Comparison of ENCODE assay signal across 1 cellular context in the genomic region with DNA sequence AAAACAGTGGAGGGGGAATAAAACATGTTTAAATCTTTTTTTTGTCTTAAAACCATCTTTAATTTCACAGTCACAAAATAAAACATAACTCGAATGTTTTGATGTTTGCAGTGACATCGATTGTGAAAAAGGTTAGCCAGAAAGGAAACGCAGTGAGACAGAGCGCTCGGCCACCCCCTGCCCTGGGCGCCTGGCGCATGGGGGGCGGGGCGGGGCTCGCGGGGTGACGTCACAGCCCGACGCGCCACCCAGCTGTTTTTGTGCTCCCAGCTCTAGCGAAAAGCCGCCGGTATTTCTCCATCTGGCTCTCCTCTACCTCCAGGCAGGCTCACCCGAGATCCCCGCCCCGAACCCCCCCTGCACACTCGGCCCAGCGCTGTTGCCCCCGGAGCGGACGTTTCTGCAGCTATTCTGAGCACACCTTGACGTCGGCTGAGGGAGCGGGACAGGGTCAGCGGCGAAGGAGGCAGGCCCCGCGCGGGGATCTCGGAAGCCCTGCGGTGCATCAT.
A peak's percentile ranks its signal among the peaks of the same experiment; 100 is the strongest.
TF ChIP-seq lines count a peak whose summit lies in the region.

A gene (plus strand): TSS at position 255 of the 509 bp plus-strand sequence. CDS start 253 bp downstream, at position 508.

TF ChIP-seq in HEK293, 187 proteins besides CTCF, POLR2A, EP300 and RAD21 (continued from another document and continues in another):
- TF ChIP-seq ZNF623 (tag by site-specific recombination; IDR thresholded peaks at IDR 0.05) (0 out of 2 replicates have a peak, but pooled peaks have one; percentile 1), GFI1B (tag by site-specific recombination; IDR thresholded peaks at IDR 0.05) (no peak), ZNF202 (tag by site-specific recombination; IDR thresholded peaks at IDR 0.05; ENCODE audit: borderline replicate concordance) (no peak), ZNF394 (tag by site-specific recombination; IDR thresholded peaks at IDR 0.05; ENCODE audit: borderline replicate concordance) (no peak), BCL11A (tag by site-specific recombination; IDR thresholded peaks at IDR 0.05; ENCODE audit: low read depth) (no peak), ZNF221 (tag by site-specific recombination; IDR thresholded peaks at IDR 0.05; ENCODE audit: borderline replicate concordance) (no peak), ZNF571 (tag by site-specific recombination; IDR thresholded peaks at IDR 0.05) (no peak), ZNF24 (tag by site-specific recombination; IDR thresholded peaks at IDR 0.05) (no peak), ZNF555 (tag by site-specific recombination; conservative IDR thresholded peaks at IDR 0.05) (no peak), ZNF677 (tag by site-specific recombination; IDR thresholded peaks at IDR 0.05) (no peak), ZNF792 (tag by site-specific recombination; IDR thresholded peaks at IDR 0.05) (no peak), ZBTB20 (tag by site-specific recombination; IDR thresholded peaks at IDR 0.05) (peak; percentile 10; the same call in 1 of the 2 replicates), ZNF10 (tag by site-specific recombination; IDR thresholded peaks at IDR 0.05) (no peak), ZNF658 (tag by site-specific recombination; IDR thresholded peaks at IDR 0.05) (no peak), RBAK (tag by site-specific recombination; IDR thresholded peaks at IDR 0.05) (no peak), ZNF23 (tag by site-specific recombination; IDR thresholded peaks at IDR 0.05; ENCODE audit: borderline replicate concordance) (no peak), ZBTB7A (tag by site-specific recombination; IDR thresholded peaks at IDR 0.05; ENCODE audit: low read depth) (no peak), BCL11B (tag by site-specific recombination; IDR thresholded peaks at IDR 0.05; ENCODE audit: low read depth) (no peak), REPIN1 (tag by site-specific recombination; IDR thresholded peaks at IDR 0.05; ENCODE audit: low read depth) (no peak), ZFP3 (tag by site-specific recombination; IDR thresholded peaks at IDR 0.05; ENCODE audit: low read depth) (no peak), KLF1 (tag by site-specific recombination; IDR thresholded peaks at IDR 0.05) (no peak), SCRT1 (tag by site-specific recombination; IDR thresholded peaks at IDR 0.05; ENCODE audit: borderline replicate concordance) (no peak), ZNF600 (tag by site-specific recombination; IDR thresholded peaks at IDR 0.05) (no peak)
- TF ChIP-seq, protein P1, sequence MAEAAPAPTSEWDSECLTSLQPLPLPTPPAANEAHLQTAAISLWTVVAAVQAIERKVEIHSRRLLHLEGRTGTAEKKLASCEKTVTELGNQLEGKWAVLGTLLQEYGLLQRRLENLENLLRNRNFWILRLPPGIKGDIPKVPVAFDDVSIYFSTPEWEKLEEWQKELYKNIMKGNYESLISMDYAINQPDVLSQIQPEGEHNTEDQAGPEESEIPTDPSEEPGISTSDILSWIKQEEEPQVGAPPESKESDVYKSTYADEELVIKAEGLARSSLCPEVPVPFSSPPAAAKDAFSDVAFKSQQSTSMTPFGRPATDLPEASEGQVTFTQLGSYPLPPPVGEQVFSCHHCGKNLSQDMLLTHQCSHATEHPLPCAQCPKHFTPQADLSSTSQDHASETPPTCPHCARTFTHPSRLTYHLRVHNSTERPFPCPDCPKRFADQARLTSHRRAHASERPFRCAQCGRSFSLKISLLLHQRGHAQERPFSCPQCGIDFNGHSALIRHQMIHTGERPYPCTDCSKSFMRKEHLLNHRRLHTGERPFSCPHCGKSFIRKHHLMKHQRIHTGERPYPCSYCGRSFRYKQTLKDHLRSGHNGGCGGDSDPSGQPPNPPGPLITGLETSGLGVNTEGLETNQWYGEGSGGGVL (tag by site-specific recombination; IDR thresholded peaks at IDR 0.05) = no peak; the same call in 1 of the 2 replicates
- TF ChIP-seq, protein P2, sequence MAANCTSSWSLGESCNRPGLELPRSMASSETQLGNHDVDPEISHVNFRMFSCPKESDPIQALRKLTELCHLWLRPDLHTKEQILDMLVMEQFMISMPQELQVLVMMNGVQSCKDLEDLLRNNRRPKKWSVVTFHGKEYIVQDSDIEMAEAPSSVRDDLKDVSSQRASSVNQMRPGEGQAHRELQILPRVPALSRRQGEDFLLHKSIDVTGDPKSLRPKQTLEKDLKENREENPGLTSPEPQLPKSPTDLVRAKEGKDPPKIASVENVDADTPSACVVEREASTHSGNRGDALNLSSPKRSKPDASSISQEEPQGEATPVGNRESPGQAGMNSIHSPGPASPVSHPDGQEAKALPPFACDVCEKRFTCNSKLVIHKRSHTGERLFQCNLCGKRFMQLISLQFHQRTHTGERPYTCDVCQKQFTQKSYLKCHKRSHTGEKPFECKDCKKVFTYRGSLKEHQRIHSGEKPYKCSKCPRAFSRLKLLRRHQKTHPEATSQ (tag by site-specific recombination; IDR thresholded peaks at IDR 0.05) = no peak
- TF ChIP-seq, protein P3, sequence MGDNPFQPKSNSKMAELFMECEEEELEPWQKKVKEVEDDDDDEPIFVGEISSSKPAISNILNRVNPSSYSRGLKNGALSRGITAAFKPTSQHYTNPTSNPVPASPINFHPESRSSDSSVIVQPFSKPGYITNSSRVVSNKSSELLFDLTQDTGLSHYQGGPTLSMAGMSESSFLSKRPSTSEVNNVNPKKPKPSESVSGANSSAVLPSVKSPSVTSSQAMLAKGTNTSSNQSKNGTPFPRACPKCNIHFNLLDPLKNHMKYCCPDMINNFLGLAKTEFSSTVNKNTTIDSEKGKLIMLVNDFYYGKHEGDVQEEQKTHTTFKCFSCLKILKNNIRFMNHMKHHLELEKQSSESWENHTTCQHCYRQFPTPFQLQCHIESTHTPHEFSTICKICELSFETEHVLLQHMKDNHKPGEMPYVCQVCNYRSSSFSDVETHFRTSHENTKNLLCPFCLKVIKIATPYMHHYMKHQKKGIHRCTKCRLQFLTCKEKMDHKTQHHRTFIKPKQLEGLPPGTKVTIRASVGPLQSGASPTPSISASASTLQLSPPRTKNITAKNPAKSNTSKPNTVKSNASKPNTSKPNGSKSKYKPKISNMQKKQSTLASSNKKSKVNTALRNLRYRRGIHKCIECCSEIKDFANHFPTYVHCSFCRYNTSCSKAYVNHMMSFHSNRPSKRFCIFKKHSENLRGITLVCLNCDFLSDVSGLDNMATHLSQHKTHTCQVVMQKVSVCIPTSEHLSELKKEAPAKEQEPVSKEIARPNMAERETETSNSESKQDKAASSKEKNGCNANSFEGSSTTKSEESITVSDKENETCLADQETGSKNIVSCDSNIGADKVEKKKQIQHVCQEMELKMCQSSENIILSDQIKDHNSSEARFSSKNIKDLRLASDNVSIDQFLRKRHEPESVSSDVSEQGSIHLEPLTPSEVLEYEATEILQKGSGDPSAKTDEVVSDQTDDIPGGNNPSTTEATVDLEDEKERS (tag by site-specific recombination; IDR thresholded peaks at IDR 0.05) = no peak
- TF ChIP-seq, protein P4, sequence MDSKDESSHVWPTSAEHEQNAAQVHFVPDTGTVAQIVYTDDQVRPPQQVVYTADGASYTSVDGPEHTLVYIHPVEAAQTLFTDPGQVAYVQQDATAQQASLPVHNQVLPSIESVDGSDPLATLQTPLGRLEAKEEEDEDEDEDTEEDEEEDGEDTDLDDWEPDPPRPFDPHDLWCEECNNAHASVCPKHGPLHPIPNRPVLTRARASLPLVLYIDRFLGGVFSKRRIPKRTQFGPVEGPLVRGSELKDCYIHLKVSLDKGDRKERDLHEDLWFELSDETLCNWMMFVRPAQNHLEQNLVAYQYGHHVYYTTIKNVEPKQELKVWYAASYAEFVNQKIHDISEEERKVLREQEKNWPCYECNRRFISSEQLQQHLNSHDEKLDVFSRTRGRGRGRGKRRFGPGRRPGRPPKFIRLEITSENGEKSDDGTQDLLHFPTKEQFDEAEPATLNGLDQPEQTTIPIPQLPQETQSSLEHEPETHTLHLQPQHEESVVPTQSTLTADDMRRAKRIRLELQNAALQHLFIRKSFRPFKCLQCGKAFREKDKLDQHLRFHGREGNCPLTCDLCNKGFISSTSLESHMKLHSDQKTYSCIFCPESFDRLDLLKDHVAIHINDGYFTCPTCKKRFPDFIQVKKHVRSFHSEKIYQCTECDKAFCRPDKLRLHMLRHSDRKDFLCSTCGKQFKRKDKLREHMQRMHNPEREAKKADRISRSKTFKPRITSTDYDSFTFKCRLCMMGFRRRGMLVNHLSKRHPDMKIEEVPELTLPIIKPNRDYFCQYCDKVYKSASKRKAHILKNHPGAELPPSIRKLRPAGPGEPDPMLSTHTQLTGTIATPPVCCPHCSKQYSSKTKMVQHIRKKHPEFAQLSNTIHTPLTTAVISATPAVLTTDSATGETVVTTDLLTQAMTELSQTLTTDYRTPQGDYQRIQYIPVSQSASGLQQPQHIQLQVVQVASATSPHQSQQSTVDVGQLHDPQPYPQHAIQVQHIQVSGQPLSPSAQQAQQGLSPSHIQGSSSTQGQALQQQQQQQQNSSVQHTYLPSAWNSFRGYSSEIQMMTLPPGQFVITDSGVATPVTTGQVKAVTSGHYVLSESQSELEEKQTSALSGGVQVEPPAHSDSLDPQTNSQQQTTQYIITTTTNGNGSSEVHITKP (tag by site-specific recombination; IDR thresholded peaks at IDR 0.05) = peak; percentile 98
- TF ChIP-seq, protein P5, sequence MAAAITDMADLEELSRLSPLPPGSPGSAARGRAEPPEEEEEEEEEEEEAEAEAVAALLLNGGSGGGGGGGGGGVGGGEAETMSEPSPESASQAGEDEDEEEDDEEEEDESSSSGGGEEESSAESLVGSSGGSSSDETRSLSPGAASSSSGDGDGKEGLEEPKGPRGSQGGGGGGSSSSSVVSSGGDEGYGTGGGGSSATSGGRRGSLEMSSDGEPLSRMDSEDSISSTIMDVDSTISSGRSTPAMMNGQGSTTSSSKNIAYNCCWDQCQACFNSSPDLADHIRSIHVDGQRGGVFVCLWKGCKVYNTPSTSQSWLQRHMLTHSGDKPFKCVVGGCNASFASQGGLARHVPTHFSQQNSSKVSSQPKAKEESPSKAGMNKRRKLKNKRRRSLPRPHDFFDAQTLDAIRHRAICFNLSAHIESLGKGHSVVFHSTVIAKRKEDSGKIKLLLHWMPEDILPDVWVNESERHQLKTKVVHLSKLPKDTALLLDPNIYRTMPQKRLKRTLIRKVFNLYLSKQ (tag by site-specific recombination; IDR thresholded peaks at IDR 0.05; ENCODE audit: borderline replicate concordance) = no peak
- TF ChIP-seq, protein P6, sequence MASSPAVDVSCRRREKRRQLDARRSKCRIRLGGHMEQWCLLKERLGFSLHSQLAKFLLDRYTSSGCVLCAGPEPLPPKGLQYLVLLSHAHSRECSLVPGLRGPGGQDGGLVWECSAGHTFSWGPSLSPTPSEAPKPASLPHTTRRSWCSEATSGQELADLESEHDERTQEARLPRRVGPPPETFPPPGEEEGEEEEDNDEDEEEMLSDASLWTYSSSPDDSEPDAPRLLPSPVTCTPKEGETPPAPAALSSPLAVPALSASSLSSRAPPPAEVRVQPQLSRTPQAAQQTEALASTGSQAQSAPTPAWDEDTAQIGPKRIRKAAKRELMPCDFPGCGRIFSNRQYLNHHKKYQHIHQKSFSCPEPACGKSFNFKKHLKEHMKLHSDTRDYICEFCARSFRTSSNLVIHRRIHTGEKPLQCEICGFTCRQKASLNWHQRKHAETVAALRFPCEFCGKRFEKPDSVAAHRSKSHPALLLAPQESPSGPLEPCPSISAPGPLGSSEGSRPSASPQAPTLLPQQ (tag by site-specific recombination; IDR thresholded peaks at IDR 0.05) = no peak
- TF ChIP-seq, protein P7, sequence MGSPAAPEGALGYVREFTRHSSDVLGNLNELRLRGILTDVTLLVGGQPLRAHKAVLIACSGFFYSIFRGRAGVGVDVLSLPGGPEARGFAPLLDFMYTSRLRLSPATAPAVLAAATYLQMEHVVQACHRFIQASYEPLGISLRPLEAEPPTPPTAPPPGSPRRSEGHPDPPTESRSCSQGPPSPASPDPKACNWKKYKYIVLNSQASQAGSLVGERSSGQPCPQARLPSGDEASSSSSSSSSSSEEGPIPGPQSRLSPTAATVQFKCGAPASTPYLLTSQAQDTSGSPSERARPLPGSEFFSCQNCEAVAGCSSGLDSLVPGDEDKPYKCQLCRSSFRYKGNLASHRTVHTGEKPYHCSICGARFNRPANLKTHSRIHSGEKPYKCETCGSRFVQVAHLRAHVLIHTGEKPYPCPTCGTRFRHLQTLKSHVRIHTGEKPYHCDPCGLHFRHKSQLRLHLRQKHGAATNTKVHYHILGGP (tag by site-specific recombination; IDR thresholded peaks at IDR 0.05) = no peak
- TF ChIP-seq, protein P8, sequence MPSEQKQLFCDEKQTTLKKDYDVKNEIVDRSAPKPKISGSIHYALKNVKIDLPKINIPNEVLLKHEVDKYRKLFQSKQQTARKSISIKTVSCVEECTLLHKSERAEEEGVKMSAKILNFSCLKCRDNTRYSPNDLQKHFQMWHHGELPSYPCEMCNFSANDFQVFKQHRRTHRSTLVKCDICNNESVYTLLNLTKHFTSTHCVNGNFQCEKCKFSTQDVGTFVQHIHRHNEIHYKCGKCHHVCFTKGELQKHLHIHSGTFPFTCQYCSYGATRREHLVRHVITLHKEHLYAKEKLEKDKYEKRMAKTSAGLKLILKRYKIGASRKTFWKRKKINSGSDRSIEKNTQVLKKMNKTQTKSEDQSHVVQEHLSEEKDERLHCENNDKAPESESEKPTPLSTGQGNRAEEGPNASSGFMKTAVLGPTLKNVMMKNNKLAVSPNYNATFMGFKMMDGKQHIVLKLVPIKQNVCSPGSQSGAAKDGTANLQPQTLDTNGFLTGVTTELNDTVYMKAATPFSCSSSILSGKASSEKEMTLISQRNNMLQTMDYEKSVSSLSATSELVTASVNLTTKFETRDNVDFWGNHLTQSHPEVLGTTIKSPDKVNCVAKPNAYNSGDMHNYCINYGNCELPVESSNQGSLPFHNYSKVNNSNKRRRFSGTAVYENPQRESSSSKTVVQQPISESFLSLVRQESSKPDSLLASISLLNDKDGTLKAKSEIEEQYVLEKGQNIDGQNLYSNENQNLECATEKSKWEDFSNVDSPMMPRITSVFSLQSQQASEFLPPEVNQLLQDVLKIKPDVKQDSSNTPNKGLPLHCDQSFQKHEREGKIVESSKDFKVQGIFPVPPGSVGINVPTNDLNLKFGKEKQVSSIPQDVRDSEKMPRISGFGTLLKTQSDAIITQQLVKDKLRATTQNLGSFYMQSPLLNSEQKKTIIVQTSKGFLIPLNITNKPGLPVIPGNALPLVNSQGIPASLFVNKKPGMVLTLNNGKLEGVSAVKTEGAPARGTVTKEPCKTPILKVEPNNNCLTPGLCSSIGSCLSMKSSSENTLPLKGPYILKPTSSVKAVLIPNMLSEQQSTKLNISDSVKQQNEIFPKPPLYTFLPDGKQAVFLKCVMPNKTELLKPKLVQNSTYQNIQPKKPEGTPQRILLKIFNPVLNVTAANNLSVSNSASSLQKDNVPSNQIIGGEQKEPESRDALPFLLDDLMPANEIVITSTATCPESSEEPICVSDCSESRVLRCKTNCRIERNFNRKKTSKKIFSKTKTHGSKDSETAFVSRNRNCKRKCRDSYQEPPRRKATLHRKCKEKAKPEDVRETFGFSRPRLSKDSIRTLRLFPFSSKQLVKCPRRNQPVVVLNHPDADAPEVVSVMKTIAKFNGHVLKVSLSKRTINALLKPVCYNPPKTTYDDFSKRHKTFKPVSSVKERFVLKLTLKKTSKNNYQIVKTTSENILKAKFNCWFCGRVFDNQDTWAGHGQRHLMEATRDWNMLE (tag by site-specific recombination; conservative IDR thresholded peaks at IDR 0.05; ENCODE audit: low read depth) = no peak
